ENCODE assay signal across 8 cellular contexts in genomic region chr15:50353999-50354837, GRCh38. TPM values are rescaled to one million over a fixed set of nuclear protein-coding genes. Genes with fewer than 3 reads are reported as not detected.
DNase-seq lines count a peak whose midpoint lies in the region; ATAC-seq and TF ChIP-seq lines count a peak whose summit lies in the region.

No MANE protein-coding gene starts in this region.

- ATAC-seq in GM18511 (IDR thresholded peaks at IDR 0.05; ENCODE audit: unreplicated experiment) (peak; percentile 32), HG03064 (IDR thresholded peaks at IDR 0.05; ENCODE audit: low read depth, unreplicated experiment) (peak; percentile 27)

- peak overlapping the region; percentile 90 for H3K9ac ChIP-seq in mucosa of stomach (ENCODE audit: low read length)

- H3K36me3 ChIP-seq in ACC112 (ENCODE audit: insufficient read depth, low read length) = no peaks in the 10 kb centered on the region
- no peaks in the 10 kb centered on the region for H3K36me3 ChIP-seq in mucosa of stomach (ENCODE audit: control insufficient read depth, insufficient read depth, low read length)

- H3K4me3 ChIP-seq in ACC112 (ENCODE audit: low read depth, low read length) = peak overlapping the region; percentile 100
- peak overlapping the region; percentile 93 for H3K4me3 ChIP-seq in epithelial cell of proximal tubule (ENCODE audit: low read depth, low read length)
- H3K4me3 ChIP-seq in mucosa of stomach (ENCODE audit: low read length) = peak overlapping the region; percentile 93

- H3K4me1 ChIP-seq in ACC112 (ENCODE audit: control insufficient read depth, insufficient read depth, low read length, unreplicated experiment) = peaks cover 48% of the 10 kb centered on the region
- peaks cover 24% of the 10 kb centered on the region for H3K4me1 ChIP-seq in mucosa of stomach (ENCODE audit: control insufficient read depth, insufficient read depth, low read length)

- H3K27ac ChIP-seq in ACC112 (ENCODE audit: low read depth, low read length) = peak overlapping the region; percentile 100

- DNase-seq in NOMO-1 treated with DMSO at 0.1 percent for 48 hours (lab: John Stamatoyannopoulos, UW; ENCODE audit: unreplicated experiment) (peak; percentile 54), activated T-cell treated with anti-CD3 and anti-CD28 coated beads for 48 hours (ENCODE audit: low read depth) (peak; percentile 41), epithelial cell of proximal tubule (ENCODE audit: low read depth) (no peak)
- DNase-seq in stimulated activated CD8-positive, alpha-beta memory T cell treated with anti-CD3 and anti-CD28 coated beads, Interleukin-4, amount 100 ng/mL, for 48 hours = peak; percentile 74

- no peaks in the 10 kb centered on the region for H3K9me3 ChIP-seq in mucosa of stomach (ENCODE audit: control insufficient read depth, low read length)

- H3K27me3 ChIP-seq in ACC112 (ENCODE audit: insufficient read depth, low read length) (no peaks in the 10 kb centered on the region), mucosa of stomach (ENCODE audit: control insufficient read depth, insufficient read depth, low read length) (no peaks in the 10 kb centered on the region)

- H3K79me2 ChIP-seq in ACC112 (ENCODE audit: control insufficient read depth, insufficient read depth, low read length, unreplicated experiment) = peaks cover 80% of the 10 kb centered on the region

- no peak for TF ChIP-seq CTCF in epithelial cell of proximal tubule (conservative IDR thresholded peaks at IDR 0.05; ENCODE audit: low read depth, low read length)

- no peak overlapping the region for H2AFZ ChIP-seq in ACC112 (ENCODE audit: low read length, unreplicated experiment)

RNA-seq across cellular contexts. Expression of gene GABPB1, which starts 0.8 kb away (rescaled TPM):
- total RNA-seq in epithelial cell of proximal tubule = 48.9 and 51.6 TPM in 2 replicates
